ENCODE assay signal across 11 cellular contexts in the genomic region with DNA sequence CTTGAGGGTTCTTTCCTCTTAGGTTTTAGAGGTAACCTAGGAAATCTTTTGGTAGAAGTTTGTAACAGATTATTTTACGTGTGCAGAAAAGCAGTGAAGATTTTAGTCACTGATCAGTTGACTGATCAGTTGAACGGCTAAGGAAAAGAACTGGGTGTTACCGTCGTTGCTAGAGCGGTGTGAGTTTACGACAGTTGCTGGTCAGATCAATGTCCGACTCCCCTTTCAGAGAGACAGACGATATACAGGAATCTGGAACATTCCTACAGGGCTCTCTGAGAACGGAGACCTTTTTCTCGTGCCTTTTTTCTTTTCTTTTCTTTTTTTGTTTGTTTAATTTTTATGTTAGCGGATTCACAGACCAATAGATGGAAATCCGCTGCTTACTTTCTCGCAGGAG.
DNase-seq lines count a peak whose midpoint lies in the region; ATAC-seq and TF ChIP-seq lines count a peak whose summit lies in the region.
"Had no signal": no experiment of that assay in that cellular context is flagged by ENCODE, and none has a peak within 500 bp of the region (broad histone marks: within the 10 kb centered on the region; RNA-seq: fewer than 3 reads in every experiment).

No MANE protein-coding gene starts in this region.

- ATAC-seq in HG02870 (IDR thresholded peaks at IDR 0.05; ENCODE audit: unreplicated experiment) (no peak), left ventricle myocardium superior (no peak)
- ATAC-seq: left lobe of liver had no signal

- peaks cover 28% of the 10 kb centered on the region for H3K27me3 Mint-ChIP-seq in activated CD4-positive, alpha-beta T cell treated with anti-CD3 and anti-CD28 coated beads, Interleukin-2, amount 10 ng/mL, durations not matched to agents 24 days and 14 days
- peaks cover 6% of the 10 kb centered on the region for H3K27me3 Mint-ChIP-seq in endothelial cell (ENCODE audit: unreplicated experiment)

- intact Hi-C loops in activated CD4-positive, alpha-beta T cell treated with anti-CD3 and anti-CD28 coated beads, Interleukin-2, amount 10 ng/mL, durations not matched to agents 24 days and 14 days (cut with micrococcal nuclease), result loop anchor here (5.0 kb wide), 2 partner anchors 67 to 313 kb away; no protein-coding TSS in a partner anchor
- intact Hi-C loops in PC-9 (cut with micrococcal nuclease; ENCODE audit: unreplicated experiment) (loop anchor here (1.0 to 5.0 kb wide), 9 partner anchors 58 to 418 kb away; a partner anchor contains a TSS), lower leg skin (cut with DNase I; ENCODE audit: low total_unique reads) (no loop called here), left ventricle myocardium superior (cut with micrococcal nuclease) (no loop called here)

- peak overlapping the region; percentile 74 for H3K4me2 ChIP-seq in PC-9
- H3K4me2 ChIP-seq: BLaER1 had no signal

- no peak for TF ChIP-seq POLR2A in lower leg skin (IDR thresholded peaks at IDR 0.05)

- peaks cover 16% of the 10 kb centered on the region for H3K9me3 Mint-ChIP-seq in activated CD4-positive, alpha-beta T cell treated with anti-CD3 and anti-CD28 coated beads, Interleukin-2, amount 10 ng/mL, durations not matched to agents 24 days and 14 days
- H3K9me3 Mint-ChIP-seq in endothelial cell (ENCODE audit: unreplicated experiment), result no peaks in the 10 kb centered on the region

- H3K36me3 Mint-ChIP-seq in activated CD4-positive, alpha-beta T cell treated with anti-CD3 and anti-CD28 coated beads, Interleukin-2, amount 10 ng/mL, durations not matched to agents 24 days and 14 days (ENCODE audit: low read depth), result peaks cover 3% of the 10 kb centered on the region
- H3K36me3 Mint-ChIP-seq in endothelial cell (ENCODE audit: low read depth, unreplicated experiment), result no peaks in the 10 kb centered on the region

- no peak for DNase-seq in activated CD4-positive, alpha-beta T cell treated with anti-CD3 and anti-CD28 coated beads, Interleukin-2, amount 10 ng/mL, durations not matched to agents 24 days and 14 days
- no peak for DNase-seq in activated CD4-positive, alpha-beta T cell treated with anti-CD3 and anti-CD28 coated beads for 1 hour
- DNase-seq in PC-9, result no peak
- no peak for DNase-seq in endothelial cell (ENCODE audit: low spot score)
- no peak for DNase-seq in skeletal muscle cell (ENCODE audit: low read depth)
- no peak for DNase-seq in lower leg skin (ENCODE audit: low spot score in 2 of 2)
- no peak for DNase-seq in left ventricle myocardium superior

- no peaks in the 10 kb centered on the region for H3K27me3 ChIP-seq in PC-9 (ENCODE audit: insufficient read depth, low read depth)
- H3K27me3 ChIP-seq: BLaER1 had no signal

- no peaks in the 10 kb centered on the region for H3K79me2 ChIP-seq in PC-9 (ENCODE audit: low read depth)

- no peaks in the 10 kb centered on the region for H3K9me2 ChIP-seq in PC-9 (ENCODE audit: insufficient read depth)

- peak overlapping the region; percentile 83 for H3K4me3 ChIP-seq in PC-9
- H3K4me3 ChIP-seq in skeletal muscle cell (ENCODE audit: low read depth, low read length), result peak overlapping the region; percentile 49
- H3K4me3 ChIP-seq in lower leg skin (ENCODE audit: low read depth, poor library complexity, severe bottlenecking), result no peak overlapping the region
- H3K4me3 ChIP-seq: ascending aorta, BLaER1 had no signal

- no TSS peak for BruUV-seq in PC-9 (replicated peaks; lab: Mats Ljungman, UMichigan)

- peaks cover 8% of the 10 kb centered on the region; the same call in 1 of the 2 replicates for H3K4me1 ChIP-seq in PC-9 (replicated peaks; ENCODE audit: insufficient read depth)
- H3K4me1 ChIP-seq: ascending aorta, BLaER1 had no signal

- peaks cover 19% of the 10 kb centered on the region for H3K4me1 Mint-ChIP-seq in activated CD4-positive, alpha-beta T cell treated with anti-CD3 and anti-CD28 coated beads, Interleukin-2, amount 10 ng/mL, durations not matched to agents 24 days and 14 days
- peaks cover 16% of the 10 kb centered on the region for H3K4me1 Mint-ChIP-seq in endothelial cell (ENCODE audit: unreplicated experiment)

- CTCF ChIA-PET in PC-9 (lab: Charles Lee), result no interaction called here

- 3 to 5% methylated on average over 13 of the region's 13 CpGs for WGBS in lower leg skin, 2 donors

- no peaks in the 10 kb centered on the region for H4K20me1 ChIP-seq in PC-9 (ENCODE audit: insufficient read depth)
- H4K20me1 ChIP-seq: BLaER1 had no signal

- peak overlapping the region; percentile 79 for H2AFZ ChIP-seq in PC-9

- no peak overlapping the region for H3K27ac Mint-ChIP-seq in activated CD4-positive, alpha-beta T cell treated with anti-CD3 and anti-CD28 coated beads, Interleukin-2, amount 10 ng/mL, durations not matched to agents 24 days and 14 days
- peak overlapping the region; percentile 86 for H3K27ac Mint-ChIP-seq in endothelial cell (ENCODE audit: unreplicated experiment)

- H3F3A ChIP-seq in PC-9 (ENCODE audit: insufficient read depth, low read depth), result peaks cover 43% of the 10 kb centered on the region

- peak overlapping the region; percentile 58 for H3K4me3 Mint-ChIP-seq in activated CD4-positive, alpha-beta T cell treated with anti-CD3 and anti-CD28 coated beads, Interleukin-2, amount 10 ng/mL, durations not matched to agents 24 days and 14 days
- H3K4me3 Mint-ChIP-seq in endothelial cell (ENCODE audit: unreplicated experiment), result peak overlapping the region; percentile 88

- TF ChIP-seq CTCF in PC-9 (conservative IDR thresholded peaks at IDR 0.05), result no peak
- no peak for TF ChIP-seq CTCF in endothelial cell (IDR thresholded peaks at IDR 0.05; ENCODE audit: unreplicated experiment)
- TF ChIP-seq CTCF in lower leg skin (IDR thresholded peaks at IDR 0.05), result no peak

- no peaks in the 10 kb centered on the region for H3K9me3 ChIP-seq in PC-9 (ENCODE audit: insufficient read depth, low read depth)

- H3K27ac ChIP-seq in PC-9, result peak overlapping the region; percentile 15; the same call in 1 of the 2 replicates
- H3K27ac ChIP-seq: ascending aorta, BLaER1 had no signal

- POLR2A ChIA-PET in PC-9 (lab: Charles Lee; ENCODE audit: unreplicated experiment), result no interaction called here

- no peaks in the 10 kb centered on the region for H3K36me3 ChIP-seq in PC-9 (ENCODE audit: low read depth)
- H3K36me3 ChIP-seq: ascending aorta, BLaER1 had no signal

Comparison
In these comparisons a context has a peak if more than half of its experiments do, and no peak if none do; other contexts are left out.
1. intact Hi-C loops: an anchor here in activated CD4-positive, alpha-beta T cell treated with anti-CD3 and anti-CD28 coated beads, Interleukin-2, amount 10 ng/mL, durations not matched to agents 24 days and 14 days (5.0 kb wide) and PC-9 (1.0 to 5.0 kb wide); none called in lower leg skin and left ventricle myocardium superior.